Comparison of ENCODE assay signal across 16 cellular contexts in genomic region chr11:8867856-8868705, GRCh38. TPM values are rescaled to one million over a fixed set of nuclear protein-coding genes. Genes with fewer than 3 reads are reported as not detected.
DNase-seq lines count a peak whose midpoint lies in the region; ATAC-seq and TF ChIP-seq lines count a peak whose summit lies in the region.
"Had no signal": no experiment of that assay in that cellular context is flagged by ENCODE, and none has a peak within 500 bp of the region (broad histone marks: within the 10 kb centered on the region; RNA-seq: fewer than 3 reads in every experiment).

No MANE protein-coding gene starts in this region.

- H3K27me3 Mint-ChIP-seq in mesothelial cell of epicardium (ENCODE audit: low read depth): no peaks in the 10 kb centered on the region

- H3K27ac ChIP-seq in AG04450 (ENCODE audit: low read depth, low read length): no peak overlapping the region
- H3K27ac ChIP-seq: C4-2B, parathyroid adenoma had no signal

- peak overlapping the region; percentile 30 for H3K4me3 Mint-ChIP-seq in mesothelial cell of epicardium
- H3K4me3 Mint-ChIP-seq: activated CD4-positive, alpha-beta memory T cell treated with anti-CD3 and anti-CD28 coated beads, Interleukin-2, amount 10 ng/mL, durations not matched to agents 7 days and 5 days; immature natural killer cell had no signal

- POLR2A ChIA-PET in AG04450 (lab: Yijun Ruan, JAX): interaction anchor here (0.8 to 4.8 kb wide), 7 partner anchors 13 to 169 kb away, joined by 3 to 25 read pairs (median 4); a partner anchor contains a TSS

- no peaks in the 10 kb centered on the region for H3K9me3 Mint-ChIP-seq in mesothelial cell of epicardium
- H3K9me3 Mint-ChIP-seq: activated CD4-positive, alpha-beta memory T cell treated with anti-CD3 and anti-CD28 coated beads, Interleukin-2, amount 10 ng/mL, durations not matched to agents 7 days and 5 days had no signal

- ATAC-seq in HG03139 (IDR thresholded peaks at IDR 0.05; ENCODE audit: unreplicated experiment): no peak
- ATAC-seq: upper lobe of right lung had no signal

- CTCF ChIA-PET in AG04450 (lab: Charles Lee): interaction anchor here (0.7 to 1.3 kb wide), 9 partner anchors 14 to 177 kb away, joined by 3 to 5 read pairs (median 3); no protein-coding TSS in a partner anchor

- peak overlapping the region; percentile 11 for H3K4me3 ChIP-seq in AG04450 (ENCODE audit: low read depth, low read length)
- no peak overlapping the region for H3K4me3 ChIP-seq in choroid plexus epithelial cell (ENCODE audit: low read depth, low read length)
- H3K4me3 ChIP-seq: upper lobe of right lung had no signal

- H3K4me1 Mint-ChIP-seq in mesothelial cell of epicardium: peaks cover 66% of the 10 kb centered on the region

- H3K9me3 ChIP-seq in AG04450 (ENCODE audit: control insufficient read depth, insufficient read depth, low read length): no peaks in the 10 kb centered on the region
- H3K9me3 ChIP-seq: upper lobe of right lung had no signal

- H3K27me3 ChIP-seq in AG04450 (ENCODE audit: control insufficient read depth, insufficient read depth, low read length): no peaks in the 10 kb centered on the region
- H3K27me3 ChIP-seq: upper lobe of right lung had no signal

- no peak for TF ChIP-seq EP300 in Ishikawa (IDR thresholded peaks at IDR 0.05; ENCODE audit: borderline replicate concordance)

- no peak for TF ChIP-seq CTCF in AG04450 (IDR thresholded peaks at IDR 0.05; ENCODE audit: low read depth, low read length)
- no peak for TF ChIP-seq CTCF in choroid plexus epithelial cell (conservative IDR thresholded peaks at IDR 0.05; ENCODE audit: low read depth, low read length)
- no peak for TF ChIP-seq CTCF in mesothelial cell of epicardium (IDR thresholded peaks at IDR 0.05; ENCODE audit: unreplicated experiment)

- no peak for TF ChIP-seq RAD21 in Ishikawa (IDR thresholded peaks at IDR 0.05; ENCODE audit: low read depth)

- H3K27ac Mint-ChIP-seq in mesothelial cell of epicardium: peak overlapping the region; percentile 74
- H3K27ac Mint-ChIP-seq: activated CD4-positive, alpha-beta memory T cell treated with anti-CD3 and anti-CD28 coated beads, Interleukin-2, amount 10 ng/mL, durations not matched to agents 7 days and 5 days; immature natural killer cell had no signal

- no peaks in the 10 kb centered on the region for H3K36me3 Mint-ChIP-seq in mesothelial cell of epicardium

- DNase-seq in AG04450 (ENCODE audit: low read depth, low spot score) (no peak), choroid plexus epithelial cell (ENCODE audit: low read depth) (peak; percentile 61), mesothelial cell of epicardium (ENCODE audit: low spot score in 2 of 2, unreplicated experiment in 2 of 2) (no peak), D341Med (ENCODE audit: low spot score) (no peak), CD1c-positive myeloid dendritic cell (ENCODE audit: extremely low spot score) (no peak), SIG-M5 treated with dmso at 0.1 percent for 504 hours (lab: John Stamatoyannopoulos, UW; ENCODE audit: unreplicated experiment) (no peak)
- DNase-seq: activated CD4-positive, alpha-beta memory T cell treated with anti-CD3 and anti-CD28 coated beads, Interleukin-2, amount 10 ng/mL, durations not matched to agents 7 days and 5 days; activated naive CD4-positive, alpha-beta T cell treated with Interleukin-2 at 50 U/mL for 16 hours; effector CD4-positive, alpha-beta T cell; immature natural killer cell; SIG-M5; upper lobe of right lung had no signal

TF ChIP-seq in Ishikawa, 13 proteins besides CTCF, POLR2A, EP300 and RAD21:
- TF ChIP-seq CEBPB (IDR thresholded peaks at IDR 0.05) (peak; percentile 75; the same call in 1 of the 2 replicates), NFIC (IDR thresholded peaks at IDR 0.05) (no peak), EGR1 (IDR thresholded peaks at IDR 0.05) (no peak), ZBTB7A (IDR thresholded peaks at IDR 0.05; ENCODE audit: low read depth) (no peak), YY1 (IDR thresholded peaks at IDR 0.05; ENCODE audit: low read depth) (no peak), MAX (IDR thresholded peaks at IDR 0.05) (no peak)

RNA-seq across cellular contexts. Expression of gene AKIP1, which starts 42.9 kb away (rescaled TPM):
- polyA plus RNA-seq in AG04450 (2011; rRNA removed): 39.6 and 41.4 TPM in 2 replicates
- 9.1 and 12.2 TPM in 2 replicates for polyA minus RNA-seq in AG04450 (2011; rRNA and poly(A)+ RNA removed)
- total RNA-seq in mesothelial cell of epicardium: 11.8 to 15.4 TPM (median 13.9 TPM) in 3 replicates
